Comparison of ENCODE assay signal across 17 cellular contexts in genomic region chr10:12187321-12187905, GRCh38. TPM values are rescaled to one million over a fixed set of nuclear protein-coding genes. Genes with fewer than 3 reads are reported as not detected.
DNase-seq lines count a peak whose midpoint lies in the region; ATAC-seq and TF ChIP-seq lines count a peak whose summit lies in the region.
"Had no signal": no experiment of that assay in that cellular context is flagged by ENCODE, and none has a peak within 500 bp of the region (broad histone marks: within the 10 kb centered on the region; RNA-seq: fewer than 3 reads in every experiment).

No MANE protein-coding gene starts in this region.

- H3K9me3 ChIP-seq in esophagus squamous epithelium, result no peaks in the 10 kb centered on the region
- H3K9me3 ChIP-seq: MG63 had no signal

- intact Hi-C loops in esophagus squamous epithelium (cut with DNase I), result no loop called here

- no peak for ATAC-seq in activated naive CD4-positive, alpha-beta T cell treated with anti-CD3 and anti-CD28 coated beads, Interleukin-2, amount 50 U/mL, for 72 hours
- ATAC-seq in stimulated activated effector memory CD8-positive, alpha-beta T cell treated with anti-CD3 and anti-CD28 coated beads, Interleukin-12 subunit alpha, Interleukin-12 subunit beta, amount 100 ng/mL, for 72 hours, result no peak
- no peak for ATAC-seq in GM21423 (IDR thresholded peaks at IDR 0.05; ENCODE audit: unreplicated experiment)
- ATAC-seq: HepG2 had no signal

- WGBS in esophagus squamous epithelium, 2 donors, result 83 to 89% methylated on average over 5 of the region's 5 CpGs

- no peak for TF ChIP-seq POLR2A in esophagus squamous epithelium (IDR thresholded peaks at IDR 0.05)

- H3K9me3 Mint-ChIP-seq in T-helper 1 cell treated with Interleukin-12 subunit alpha and Interleukin-12 subunit beta and Interleukin-4 antibody, amounts not matched to agents 30 μg/mL and 1 μg/mL, for 36 hours, result no peaks in the 10 kb centered on the region
- no peaks in the 10 kb centered on the region for H3K9me3 Mint-ChIP-seq in activated naive CD4-positive, alpha-beta T cell treated with anti-CD3 and anti-CD28 coated beads, Interleukin-2, amount 50 U/mL, for 72 hours
- H3K9me3 Mint-ChIP-seq in stimulated activated effector memory CD8-positive, alpha-beta T cell treated with anti-CD3 and anti-CD28 coated beads, Interleukin-12 subunit alpha, Interleukin-12 subunit beta, amount 100 ng/mL, for 72 hours, result no peaks in the 10 kb centered on the region

- H3K36me3 ChIP-seq in esophagus squamous epithelium, result peaks cover 0 to 71% (median 11%) of the 10 kb centered on the region in 3 donors

- peak overlapping the region; percentile 50 for H3K27ac Mint-ChIP-seq in T-helper 1 cell treated with Interleukin-12 subunit alpha and Interleukin-12 subunit beta and Interleukin-4 antibody, amounts not matched to agents 30 μg/mL and 1 μg/mL, for 36 hours
- H3K27ac Mint-ChIP-seq in activated naive CD4-positive, alpha-beta T cell treated with anti-CD3 and anti-CD28 coated beads, Interleukin-2, amount 50 U/mL, for 72 hours, result peak overlapping the region; percentile 61 to 78
- H3K27ac Mint-ChIP-seq in stimulated activated effector memory CD8-positive, alpha-beta T cell treated with anti-CD3 and anti-CD28 coated beads, Interleukin-12 subunit alpha, Interleukin-12 subunit beta, amount 100 ng/mL, for 72 hours, result peak overlapping the region; percentile 88

- H3K27me3 ChIP-seq in esophagus squamous epithelium, result no peaks in the 10 kb centered on the region
- H3K27me3 ChIP-seq: MG63 had no signal

- H3K27ac ChIP-seq in esophagus squamous epithelium, result no peak overlapping the region
- H3K27ac ChIP-seq: 22Rv1 had no signal

- no peak overlapping the region for H3K4me3 ChIP-seq in esophagus squamous epithelium
- H3K4me3 ChIP-seq: MG63 had no signal

- peaks cover 39% of the 10 kb centered on the region for H3K36me3 Mint-ChIP-seq in T-helper 1 cell treated with Interleukin-12 subunit alpha and Interleukin-12 subunit beta and Interleukin-4 antibody, amounts not matched to agents 30 μg/mL and 1 μg/mL, for 36 hours (ENCODE audit: low read depth)
- H3K36me3 Mint-ChIP-seq in activated naive CD4-positive, alpha-beta T cell treated with anti-CD3 and anti-CD28 coated beads, Interleukin-2, amount 50 U/mL, for 72 hours, result peaks cover 15 to 40% of the 10 kb centered on the region in 2 donors
- H3K36me3 Mint-ChIP-seq in stimulated activated effector memory CD8-positive, alpha-beta T cell treated with anti-CD3 and anti-CD28 coated beads, Interleukin-12 subunit alpha, Interleukin-12 subunit beta, amount 100 ng/mL, for 72 hours, result peaks cover 82% of the 10 kb centered on the region

- H3K27me3 Mint-ChIP-seq in T-helper 1 cell treated with Interleukin-12 subunit alpha and Interleukin-12 subunit beta and Interleukin-4 antibody, amounts not matched to agents 30 μg/mL and 1 μg/mL, for 36 hours (ENCODE audit: low read depth), result no peaks in the 10 kb centered on the region

- H3K4me1 ChIP-seq in esophagus squamous epithelium, result peaks cover 0 to 11% (median 0%) of the 10 kb centered on the region in 3 donors

- peaks cover 30% of the 10 kb centered on the region for H3K4me1 Mint-ChIP-seq in T-helper 1 cell treated with Interleukin-12 subunit alpha and Interleukin-12 subunit beta and Interleukin-4 antibody, amounts not matched to agents 30 μg/mL and 1 μg/mL, for 36 hours (ENCODE audit: low read depth)
- H3K4me1 Mint-ChIP-seq in stimulated activated effector memory CD8-positive, alpha-beta T cell treated with anti-CD3 and anti-CD28 coated beads, Interleukin-12 subunit alpha, Interleukin-12 subunit beta, amount 100 ng/mL, for 72 hours, result peaks cover 50% of the 10 kb centered on the region

- TF ChIP-seq CTCF in esophagus squamous epithelium (IDR thresholded peaks at IDR 0.05), result no peak

- H3K4me3 Mint-ChIP-seq in T-helper 1 cell treated with Interleukin-12 subunit alpha and Interleukin-12 subunit beta and Interleukin-4 antibody, amounts not matched to agents 30 μg/mL and 1 μg/mL, for 36 hours, result no peak overlapping the region
- peak overlapping the region; percentile 43 for H3K4me3 Mint-ChIP-seq in stimulated activated effector memory CD8-positive, alpha-beta T cell treated with anti-CD3 and anti-CD28 coated beads, Interleukin-12 subunit alpha, Interleukin-12 subunit beta, amount 100 ng/mL, for 72 hours

- DNase-seq in T-helper 1 cell (no peak), dermis blood vessel endothelial cell (peak; percentile 65), esophagus squamous epithelium (lab: John Stamatoyannopoulos, UW) (no peak)
- no peak for DNase-seq in activated naive CD4-positive, alpha-beta T cell treated with anti-CD3 and anti-CD28 coated beads, Interleukin-2, amount 50 U/mL, for 72 hours (ENCODE audit: low spot score in 2 of 2)
- no peak for DNase-seq in activated naive CD4-positive, alpha-beta T cell treated with anti-CD3 and anti-CD28 coated beads, Interleukin-2, amount 50 U/mL, for 16 hours
- DNase-seq in stimulated activated effector memory CD8-positive, alpha-beta T cell treated with anti-CD3 and anti-CD28 coated beads, Interleukin-12 subunit alpha, Interleukin-12 subunit beta, amount 100 ng/mL, for 72 hours (ENCODE audit: low spot score in 2 of 2), result no peak
- DNase-seq: MG63; NCI-H1092 treated with DMSO at 0.1 percent for 48 hours; NCI-H1694 treated with DMSO at 0.1 percent for 48 hours; NCI-H345; NCI-H69; NK-92 treated with Interleukin-12 subunit alpha and Interleukin-12 subunit beta, amount 100 ng/mL, for 24 hours; OCI-M1 had no signal

RNA-seq across cellular contexts. Expression of gene NUDT5, which starts 8.3 kb away (rescaled TPM):
- 100 to 1,000 TPM; 102 to 126 TPM for total RNA-seq in activated naive CD4-positive, alpha-beta T cell treated with anti-CD3 and anti-CD28 coated beads, Interleukin-2, amount 50 U/mL, for 72 hours
- total RNA-seq in dermis blood vessel endothelial cell, result 86.1 and 90.2 TPM in 2 replicates
- total RNA-seq in esophagus squamous epithelium, result 10 to 100 TPM; 30.7 to 79.3 (median 42.3) TPM

RNA-seq across cellular contexts. Expression of gene CDC123, which starts 8.6 kb away (rescaled TPM):
- total RNA-seq in activated naive CD4-positive, alpha-beta T cell treated with anti-CD3 and anti-CD28 coated beads, Interleukin-2, amount 50 U/mL, for 72 hours, result 100 to 1,000 TPM; 116 to 127 TPM
- total RNA-seq in dermis blood vessel endothelial cell (149 and 233 TPM in 2 replicates), esophagus squamous epithelium (10 to 100 TPM; 37.4 to 84.8 (median 80.3) TPM)

RNA-seq across cellular contexts. Expression of gene SEC61A2, which starts 57.9 kb away (rescaled TPM):
- 10 to 100 TPM; 25.4 to 28.8 TPM for total RNA-seq in activated naive CD4-positive, alpha-beta T cell treated with anti-CD3 and anti-CD28 coated beads, Interleukin-2, amount 50 U/mL, for 72 hours
- total RNA-seq in dermis blood vessel endothelial cell (7.2 and 12.3 TPM in 2 replicates), esophagus squamous epithelium (1 to 10 TPM; 1.2 to 5.0 (median 4.3) TPM)
